Comparison of ENCODE assay signal across 1 cellular context in the genomic region with DNA sequence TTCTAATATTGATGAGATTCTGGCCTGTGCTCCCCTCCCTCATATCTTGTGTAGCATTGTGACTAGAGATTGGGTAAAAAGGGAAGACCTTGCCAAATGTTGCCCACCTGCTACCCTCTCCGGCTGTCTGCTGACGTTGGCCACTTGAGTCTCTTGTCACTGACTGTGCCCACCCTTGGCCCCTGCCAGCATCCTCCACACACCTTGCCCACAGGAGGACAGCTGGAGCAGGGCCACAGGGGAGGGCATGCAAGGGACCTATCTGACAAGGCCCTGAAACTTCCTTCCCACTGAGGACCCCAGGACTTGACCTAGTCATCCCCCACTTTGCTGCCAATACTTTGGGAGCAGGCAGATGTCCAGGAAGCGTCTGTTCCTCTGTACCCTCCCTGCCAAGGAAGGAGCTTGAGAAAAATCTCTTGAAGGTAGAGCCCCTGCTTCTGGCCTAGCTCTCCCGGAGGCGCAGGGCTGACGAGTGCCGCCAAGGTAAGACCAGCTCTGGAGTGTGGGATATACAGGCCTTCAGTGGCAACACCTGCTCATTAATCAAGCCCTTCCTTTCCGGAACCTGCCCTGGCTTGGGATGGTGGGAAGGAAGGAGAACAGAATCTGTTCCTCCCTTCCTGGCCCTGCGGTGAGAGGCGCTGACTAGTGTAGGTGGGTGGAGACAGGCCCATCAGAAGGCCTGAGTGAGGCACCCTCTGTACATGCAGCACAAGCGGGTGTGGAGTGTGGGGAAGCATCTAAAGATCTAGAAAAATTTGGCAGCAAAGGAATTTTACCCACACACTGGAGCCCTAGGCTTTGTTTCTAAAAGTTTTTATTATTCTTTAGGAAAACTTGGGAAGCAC.
TF ChIP-seq lines count a peak whose summit lies in the region.

No MANE protein-coding gene starts in this region.

TF ChIP-seq in WTC11, 78 proteins besides CTCF, POLR2A, EP300 and RAD21:
- no peak for TF ChIP-seq ATF2 (CRISPR knock-in tag; IDR thresholded peaks at IDR 0.05; ENCODE audit: borderline replicate concordance, low read depth)
